Comparison of ENCODE assay signal across 12 cellular contexts in the genomic region with DNA sequence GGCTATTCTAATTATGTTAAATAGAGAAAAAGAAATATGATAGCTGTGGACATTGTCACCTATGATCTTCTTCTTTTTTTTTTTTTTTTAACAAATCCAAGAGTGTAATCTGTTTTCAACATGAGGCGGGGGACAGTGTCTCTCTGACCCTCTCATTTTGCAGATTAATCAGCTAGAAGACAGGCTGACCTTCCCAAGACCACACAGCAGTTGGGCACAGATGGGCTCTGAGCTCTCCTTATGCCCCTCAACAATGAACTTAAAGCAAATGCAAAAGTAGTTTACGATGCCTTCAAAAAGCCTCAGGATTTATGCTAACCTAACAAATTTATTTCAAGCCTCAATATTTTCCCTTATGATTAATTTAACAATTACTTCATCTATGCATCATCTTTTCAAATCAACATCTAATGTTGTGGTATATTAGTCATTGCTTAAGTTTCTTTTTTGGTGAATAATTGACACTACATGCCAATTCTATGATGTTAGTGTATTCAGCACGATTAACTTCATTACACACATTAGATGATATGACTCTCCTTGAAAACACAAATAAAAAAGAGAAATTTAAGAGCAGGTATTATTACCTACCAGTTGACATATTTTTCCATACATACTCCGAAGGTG. TPM values are rescaled to one million over a fixed set of nuclear protein-coding genes. Genes with fewer than 3 reads are reported as not detected.
DNase-seq lines count a peak whose midpoint lies in the region; ATAC-seq and TF ChIP-seq lines count a peak whose summit lies in the region.
"Had no signal": no experiment of that assay in that cellular context is flagged by ENCODE, and none has a peak within 500 bp of the region (broad histone marks: within the 10 kb centered on the region; RNA-seq: fewer than 3 reads in every experiment).

No MANE protein-coding gene starts in this region.

- 74% methylated on average over 4 of the region's 4 CpGs for WGBS in mesenchymal stem cell
- 57 to 67% methylated on average over 4 of the region's 4 CpGs for WGBS in body of pancreas, 2 donors

- H2BK5ac ChIP-seq in mesenchymal stem cell (ENCODE audit: low read depth, low read length, poor library complexity, severe bottlenecking), result no peak overlapping the region

- H2BK15ac ChIP-seq in mesenchymal stem cell (ENCODE audit: low read depth, poor library complexity, severe bottlenecking), result no peak overlapping the region

- H3K4me3 ChIP-seq in brain microvascular endothelial cell (ENCODE audit: low read depth, low read length) (no peak overlapping the region), mesenchymal stem cell (ENCODE audit: insufficient read depth in 1 of 2, low read depth in 1 of 2, low read length in 2 of 2) (peak overlapping the region in 1 of 2 experiments; percentile 81), body of pancreas (no peak overlapping the region)
- H3K4me3 ChIP-seq in CD8-positive, alpha-beta memory T cell (ENCODE audit: low read length), result no peak overlapping the region
- H3K4me3 ChIP-seq: ascending aorta had no signal

- no peak for TF ChIP-seq POLR2A in body of pancreas (IDR thresholded peaks at IDR 0.05)

- H2AK5ac ChIP-seq in mesenchymal stem cell (ENCODE audit: low read length, severe bottlenecking), result no peak overlapping the region

- POLR2A ChIA-PET in CD8-positive, alpha-beta memory T cell (lab: Charles Lee), result no interaction called here
- POLR2A ChIA-PET in HEK293T (lab: Yijun Ruan, JAX), result no interaction called here

- H3K79me1 ChIP-seq in mesenchymal stem cell (replicated peaks; ENCODE audit: low read length, poor library complexity, severe bottlenecking), result peaks cover 3% of the 10 kb centered on the region

- H3K14ac ChIP-seq in mesenchymal stem cell (ENCODE audit: low read length in 2 of 2), result no peak overlapping the region

- no peak overlapping the region for H4K8ac ChIP-seq in mesenchymal stem cell (ENCODE audit: low read length)

- CTCF ChIA-PET in CD8-positive, alpha-beta memory T cell (lab: Charles Lee), result no interaction called here
- CTCF ChIA-PET in HEK293T (lab: Yijun Ruan, JAX), result no interaction called here

- ATAC-seq in body of pancreas, result no peak

- H3K18ac ChIP-seq in mesenchymal stem cell (ENCODE audit: low read depth in 1 of 2, low read length in 2 of 2), result peak overlapping the region in 1 of 2 experiments; percentile 34

- no peaks in the 10 kb centered on the region for H3K36me3 Mint-ChIP-seq in CD8-positive, alpha-beta memory T cell

- peaks cover 8 to 16% (median 10%) of the 10 kb centered on the region in 3 donors for H3K4me1 Mint-ChIP-seq in CD8-positive, alpha-beta memory T cell

- peaks cover 5% of the 10 kb centered on the region for H3K4me1 ChIP-seq in mesenchymal stem cell (ENCODE audit: control insufficient read depth, insufficient read depth, low read depth, low read length)
- H3K4me1 ChIP-seq in CD8-positive, alpha-beta memory T cell (ENCODE audit: insufficient read depth, low read length), result peaks cover 7% of the 10 kb centered on the region
- H3K4me1 ChIP-seq in body of pancreas, result peaks cover 49% of the 10 kb centered on the region

- H3K27ac ChIP-seq in brain microvascular endothelial cell, result peak overlapping the region; percentile 14
- H3K27ac ChIP-seq in mesenchymal stem cell (ENCODE audit: low read length, poor library complexity, severe bottlenecking), result peak overlapping the region; percentile 90
- H3K27ac ChIP-seq in CD8-positive, alpha-beta memory T cell (ENCODE audit: low read depth, low read length), result no peak overlapping the region
- no peak overlapping the region for H3K27ac ChIP-seq in body of pancreas
- H3K27ac ChIP-seq: ascending aorta had no signal

- no peak overlapping the region for H2AFZ ChIP-seq in mesenchymal stem cell (ENCODE audit: low read depth, low read length)

- no peaks in the 10 kb centered on the region for H3K9me3 Mint-ChIP-seq in CD8-positive, alpha-beta memory T cell
- H3K9me3 Mint-ChIP-seq: neural crest cell had no signal

- intact Hi-C loops in body of pancreas (cut with DNase I), result no loop called here

- H3K27ac Mint-ChIP-seq in CD8-positive, alpha-beta memory T cell, result no peak overlapping the region

- in situ Hi-C loops in brain microvascular endothelial cell (cut with HindIII; ENCODE audit: low pct_ligation_motif_present, low sequenced_read_pairs), result no loop called here

- no peaks in the 10 kb centered on the region for H3K27me3 ChIP-seq in brain microvascular endothelial cell (replicated peaks)
- H3K27me3 ChIP-seq in mesenchymal stem cell (ENCODE audit: control insufficient read depth in 1 of 2, insufficient read depth in 1 of 2, low read length in 2 of 2), result no peaks in the 10 kb centered on the region
- no peaks in the 10 kb centered on the region for H3K27me3 ChIP-seq in CD8-positive, alpha-beta memory T cell (ENCODE audit: insufficient read depth, low read length, poor library complexity, severe bottlenecking)
- no peaks in the 10 kb centered on the region for H3K27me3 ChIP-seq in body of pancreas
- H3K27me3 ChIP-seq: ascending aorta had no signal

- no peak overlapping the region for H4K91ac ChIP-seq in mesenchymal stem cell (ENCODE audit: low read length)

- no peak overlapping the region for H3K4me3 Mint-ChIP-seq in CD8-positive, alpha-beta memory T cell
- H3K4me3 Mint-ChIP-seq: neural crest cell had no signal

- H3K23ac ChIP-seq in mesenchymal stem cell (ENCODE audit: low read length in 2 of 2), result no peak overlapping the region

- H2BK120ac ChIP-seq in mesenchymal stem cell (ENCODE audit: low read depth, low read length), result no peak overlapping the region

- H3K4ac ChIP-seq in mesenchymal stem cell (ENCODE audit: low read depth in 1 of 2, low read length in 2 of 2), result no peak overlapping the region

- H3K9me3 ChIP-seq in mesenchymal stem cell (ENCODE audit: control insufficient read depth, low read length), result no peaks in the 10 kb centered on the region
- no peaks in the 10 kb centered on the region for H3K9me3 ChIP-seq in CD8-positive, alpha-beta memory T cell (ENCODE audit: low read length)
- H3K9me3 ChIP-seq in body of pancreas, result no peaks in the 10 kb centered on the region
- H3K9me3 ChIP-seq: ascending aorta had no signal

- H3K36me3 ChIP-seq in brain microvascular endothelial cell (replicated peaks), result no peaks in the 10 kb centered on the region
- peaks cover 0 to 22% of the 10 kb centered on the region in 2 experiments for H3K36me3 ChIP-seq in mesenchymal stem cell (ENCODE audit: control insufficient read depth in 1 of 2, insufficient read depth in 2 of 2, low read depth in 1 of 2, low read length in 2 of 2)
- H3K36me3 ChIP-seq in CD8-positive, alpha-beta memory T cell (ENCODE audit: insufficient read depth, low read length), result no peaks in the 10 kb centered on the region
- H3K36me3 ChIP-seq in body of pancreas (replicated peaks in 1 of 2; ENCODE audit: insufficient read depth in 1 of 2, low read depth in 2 of 2), result no peaks in the 10 kb centered on the region
- H3K36me3 ChIP-seq: ascending aorta had no signal

- TF ChIP-seq CTCF in brain microvascular endothelial cell (IDR thresholded peaks at IDR 0.05; ENCODE audit: low read depth, low read length, missing control alignments) (no peak), body of pancreas (IDR thresholded peaks at IDR 0.05) (no peak)

- peak overlapping the region; percentile 100 for H3K9ac ChIP-seq in mesenchymal stem cell (ENCODE audit: low read length)

- peak overlapping the region; percentile 57 for H3K4me2 ChIP-seq in mesenchymal stem cell (ENCODE audit: low read length, poor library complexity, severe bottlenecking)

- H2BK12ac ChIP-seq in mesenchymal stem cell (ENCODE audit: low read length in 2 of 2), result no peak overlapping the region

- DNase-seq in EH (ENCODE audit: low read depth) (peak; percentile 67), LHCN-M2 (ENCODE audit: low read depth) (peak; percentile 43), brain microvascular endothelial cell (no peak), mesenchymal stem cell (peak; percentile 45), HEK293T (ENCODE audit: extremely low spot score) (no peak), body of pancreas (no peak)
- no peak for DNase-seq in CD8-positive, alpha-beta memory T cell
- DNase-seq: erythroblast, kidney, NCI-H1105 had no signal

- H3K27me3 Mint-ChIP-seq in CD8-positive, alpha-beta memory T cell, result peaks cover 13 to 33% of the 10 kb centered on the region in 2 donors

TF ChIP-seq in HEK293T, 16 proteins besides CTCF, POLR2A, EP300 and RAD21:
- TF ChIP-seq ZNF384 (IDR thresholded peaks at IDR 0.05) (no peak), NFRKB (IDR thresholded peaks at IDR 0.05) (no peak), L3MBTL2 (conservative IDR thresholded peaks at IDR 0.05) (no peak), SUZ12 (IDR thresholded peaks at IDR 0.05) (no peak), ARNT (IDR thresholded peaks at IDR 0.05) (no peak), FOXA1 (IDR thresholded peaks at IDR 0.05) (no peak), TARDBP (IDR thresholded peaks at IDR 0.05) (no peak), FOXM1 (IDR thresholded peaks at IDR 0.05; ENCODE audit: borderline replicate concordance) (no peak)

RNA-seq across cellular contexts. Expression of a gene that starts 7.4 kb away (rescaled TPM):
- total RNA-seq in LHCN-M2 (2014; rRNA removed), result 10.3 and 13.3 TPM in 2 replicates
- 9.8 TPM for polyA plus RNA-seq in LHCN-M2 (2012)
- polyA plus RNA-seq in mesenchymal stem cell (2013, experiment 1 of 2), result 19.1 TPM
- 19.4 TPM for polyA plus RNA-seq in mesenchymal stem cell (2013, experiment 2 of 2)
- total RNA-seq in CD8-positive, alpha-beta memory T cell, result 10 to 100 TPM; 68.6 to 69.3 TPM
- polyA plus RNA-seq in CD8-positive, alpha-beta memory T cell, result 5.4 TPM
- total RNA-seq in body of pancreas, result 10 to 100 TPM; 11.4 to 12.9 TPM

RNA-seq across cellular contexts. Expression of a gene that starts 54.5 kb away (rescaled TPM):
- total RNA-seq in LHCN-M2 (2014; rRNA removed), result 10.6 and 11.5 TPM in 2 replicates
- 3.4 TPM for polyA plus RNA-seq in LHCN-M2 (2012)
- polyA plus RNA-seq in mesenchymal stem cell (2013, experiment 1 of 2), result 5.8 TPM
- polyA plus RNA-seq in mesenchymal stem cell (2013, experiment 2 of 2), result 6.0 TPM
- 10 to 100 TPM; 33.5 to 35.0 TPM for total RNA-seq in CD8-positive, alpha-beta memory T cell
- polyA plus RNA-seq in CD8-positive, alpha-beta memory T cell, result 12.8 TPM
- 10 to 100 TPM; 47.7 to 75.8 TPM for total RNA-seq in body of pancreas

Comparison
In these comparisons a context has a peak if more than half of its experiments do, and no peak if none do; other contexts are left out.
1. DNase-seq: peak in EH (single experiment), LHCN-M2 (single experiment) and mesenchymal stem cell (single experiment); none in brain microvascular endothelial cell (single experiment), CD8-positive, alpha-beta memory T cell (0 of 5), HEK293T (single experiment) and body of pancreas (0 of 4).
2. H3K27ac ChIP-seq: peak in brain microvascular endothelial cell (single experiment) and mesenchymal stem cell (single experiment); none in CD8-positive, alpha-beta memory T cell (single experiment) and body of pancreas (0 of 4).